Comparison of ENCODE assay signal across 1 cellular context in genomic region chr6:110574817-110575216, GRCh38.
TF ChIP-seq lines count a peak whose summit lies in the region.

No MANE protein-coding gene starts in this region.

TF ChIP-seq in K562, 482 proteins besides CTCF, POLR2A, EP300 and RAD21 (continued from another document):
- 0 out of 2 replicates have a peak, but pooled peaks have one; percentile 52 for TF ChIP-seq ZNF449 (CRISPR knock-in tag; IDR thresholded peaks at IDR 0.05)
- TF ChIP-seq ZNF311 (CRISPR knock-in tag; IDR thresholded peaks at IDR 0.05) = no peak
- TF ChIP-seq MAFG (tag; conservative IDR thresholded peaks at IDR 0.05) = no peak
- TF ChIP-seq SMAD2 (IDR thresholded peaks at IDR 0.05; ENCODE audit: low read depth, low read length) = no peak
- no peak for TF ChIP-seq SETDB1 (IDR thresholded peaks at IDR 0.05; ENCODE audit: low read length)
- TF ChIP-seq SREBF1 (IDR thresholded peaks at IDR 0.05; ENCODE audit: borderline replicate concordance, low read depth, low read length) = no peak
- TF ChIP-seq PML (IDR thresholded peaks at IDR 0.05; ENCODE audit: low read length) = no peak
- TF ChIP-seq PTTG1 (tag; IDR thresholded peaks at IDR 0.05; ENCODE audit: low read depth) = peak; percentile 89
- peak in 1 of 2 experiments; percentile 82; a peak in 2 of 4 replicates for TF ChIP-seq ZNF639 (CRISPR knock-in tag; conservative IDR thresholded peaks at IDR 0.05 in 1 of 2, IDR thresholded peaks at IDR 0.05 in 1 of 2)
- peak; percentile 89 for TF ChIP-seq SMAD3 (CRISPR knock-in tag; conservative IDR thresholded peaks at IDR 0.05)
- TF ChIP-seq ZNF644 (tag; IDR thresholded peaks at IDR 0.05; ENCODE audit: low read depth) = peak; percentile 71; the same call in 1 of the 2 replicates
- peak in 1 of 2 experiments; percentile 82; a peak in 2 of 4 replicates for TF ChIP-seq TEAD1 (CRISPR knock-in tag; IDR thresholded peaks at IDR 0.05)
